Comparison of ENCODE assay signal across 18 cellular contexts in the genomic region with DNA sequence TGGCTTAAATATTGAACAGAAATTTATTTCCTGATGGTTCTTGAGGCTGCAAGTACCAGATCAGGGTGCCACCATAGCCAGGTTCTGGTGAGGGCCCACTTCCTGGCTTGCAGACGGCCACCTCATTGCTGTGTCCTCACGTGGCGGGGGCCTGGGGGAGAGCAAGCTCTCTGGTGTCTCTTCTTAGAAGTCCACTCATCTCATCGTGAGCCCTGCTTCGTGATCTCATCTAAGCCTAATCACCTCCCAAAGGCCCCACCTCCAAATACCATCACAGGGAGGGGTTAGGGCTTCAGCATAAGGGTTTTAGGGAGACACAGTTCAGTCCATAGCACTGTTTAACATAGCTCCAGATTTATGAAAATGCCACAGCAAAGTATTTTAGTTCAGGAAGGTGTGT.
DNase-seq lines count a peak whose midpoint lies in the region; ATAC-seq, FAIRE-seq and TF ChIP-seq lines count a peak whose summit lies in the region.
"Had no signal": no experiment of that assay in that cellular context is flagged by ENCODE, and none has a peak within 500 bp of the region (broad histone marks: within the 10 kb centered on the region; RNA-seq: fewer than 3 reads in every experiment).

No MANE protein-coding gene starts in this region.

- H3K79me2 ChIP-seq in K562 (ENCODE audit: control insufficient read depth, insufficient read depth, low read length) = no peaks in the 10 kb centered on the region

- no peak overlapping the region for H3K4me2 ChIP-seq in K562 (ENCODE audit: insufficient read depth, low read length)
- H3K4me2 ChIP-seq: BLaER1 treated with 17β-estradiol and CSF1 and Interleukin-3, amounts not matched to agents 10 nM and 100 nM had no signal

- no peak for DNase-seq in RWPE2 (ENCODE audit: low spot score)
- DNase-seq in K562 (ENCODE audit: extremely low read depth in 1 of 4, low spot score in 3 of 4) = no peak
- DNase-seq in mesenteric fat pad (ENCODE audit: low spot score) = peak; percentile 11
- DNase-seq in GM19240 (ENCODE audit: insufficient read length, low spot score) = no peak
- DNase-seq in COLO668 (lab: John Stamatoyannopoulos, UW; ENCODE audit: unreplicated experiment) = no peak
- DNase-seq in NCI-H446 (lab: John Stamatoyannopoulos, UW) = no peak
- no peak for DNase-seq in NAMALWA (ENCODE audit: low spot score)
- DNase-seq: ACHN; Calu3; CD4-positive, CD25-positive, alpha-beta regulatory T cell; DMS79; GM23248 had no signal

- CTCF ChIA-PET in K562 (lab: Yijun Ruan, JAX; ENCODE audit: low intra/inter-chr PET ratio) = no interaction called here

- TF ChIP-seq RAD21 in K562 (CRISPR knock-in tag; conservative IDR thresholded peaks at IDR 0.05 in 1 of 2, IDR thresholded peaks at IDR 0.05 in 1 of 2) = no peak

- no peak for TF ChIP-seq CTCF in RWPE2 (IDR thresholded peaks at IDR 0.05; ENCODE audit: poor library complexity, severe bottlenecking)
- TF ChIP-seq CTCF in K562 (IDR thresholded peaks at IDR 0.05 in 2 of 3, conservative IDR thresholded peaks at IDR 0.05 in 1 of 3; ENCODE audit: insufficient read depth in 2 of 3, low read depth in 1 of 3, low read length in 3 of 3) = no peak

- peaks cover 2% of the 10 kb centered on the region; the same call in 1 of the 2 replicates for H4K20me1 ChIP-seq in K562 (replicated peaks; ENCODE audit: control insufficient read depth, insufficient read depth, low read length)

- H3K27me3 ChIP-seq in RWPE2 (ENCODE audit: insufficient read depth, poor library complexity, severe bottlenecking) (no peaks in the 10 kb centered on the region), K562 (ENCODE audit: control insufficient read depth in 2 of 2, insufficient read depth in 2 of 2, low read length in 2 of 2) (peaks cover 6 to 38% of the 10 kb centered on the region in 2 experiments; a peak in 4 of 5 replicates)
- H3K27me3 ChIP-seq: BLaER1 treated with 17β-estradiol and CSF1 and Interleukin-3, amounts not matched to agents 10 nM and 100 nM had no signal

- H3K4me3 ChIP-seq in RWPE2 (ENCODE audit: severe bottlenecking) (no peak overlapping the region), K562 (no peak overlapping the region)
- H3K4me3 ChIP-seq: BLaER1 treated with 17β-estradiol and CSF1 and Interleukin-3, amounts not matched to agents 10 nM and 100 nM; GM12878; GM23248 had no signal

- POLR2A ChIA-PET in K562 (lab: Yijun Ruan, JAX) = interaction anchor here (0.5 to 1.5 kb wide), 3 partner anchors 9 to 349 kb away, joined by 3 to 4 read pairs (median 4); no protein-coding TSS in a partner anchor

- in situ Hi-C loops in K562 (cut with MboI) = no loop called here

- intact Hi-C loops in K562 (cut with micrococcal nuclease) = no loop called here

- TF ChIP-seq POLR2A in K562 (conservative IDR thresholded peaks at IDR 0.05) = no peak

- no peaks in the 10 kb centered on the region for H3K4me1 ChIP-seq in RWPE2 (ENCODE audit: insufficient read depth, poor library complexity, severe bottlenecking)
- H3K4me1 ChIP-seq in K562 (replicated peaks in 1 of 2; ENCODE audit: control insufficient read depth in 2 of 2, insufficient read depth in 2 of 2, low read length in 2 of 2) = peaks cover 0 to 3% of the 10 kb centered on the region in 2 experiments; a peak in 2 of 5 replicates

- no TSS peak for BruUV-seq in K562 (replicated peaks; lab: Mats Ljungman, UMichigan)

- H3K9me3 ChIP-seq in RWPE2 (ENCODE audit: severe bottlenecking) (no peaks in the 10 kb centered on the region), K562 (replicated peaks; ENCODE audit: control insufficient read depth, insufficient read depth, low read depth, low read length) (no peaks in the 10 kb centered on the region)

- ATAC-seq in RWPE2 (ENCODE audit: low read depth) = peak; percentile 67; the same call in 2 of the 3 replicates
- ATAC-seq in K562 = peak; percentile 38; the same call in 2 of the 3 replicates
- ATAC-seq in esophagus mucosa = peak; percentile 32
- ATAC-seq: GM12878, HCT116 had no signal

- FAIRE-seq in K562 (lab: Jason Lieb, UNC) = no peak
- FAIRE-seq: GM12878, GM18507, H54 had no signal

- no peak overlapping the region for H2AFZ ChIP-seq in K562 (ENCODE audit: low read depth, low read length)
- H2AFZ ChIP-seq: GM23248 had no signal

- no peak for TF ChIP-seq EP300 in K562 (IDR thresholded peaks at IDR 0.05; ENCODE audit: low read length)

- no peak overlapping the region for H3K27ac ChIP-seq in RWPE2 (ENCODE audit: poor library complexity, severe bottlenecking)
- H3K27ac ChIP-seq in K562 (ENCODE audit: extremely low read depth, low read depth, low read length) = no peak overlapping the region
- H3K27ac ChIP-seq: BLaER1 treated with 17β-estradiol and CSF1 and Interleukin-3, amounts not matched to agents 10 nM and 100 nM; GM23248 had no signal

- no peaks in the 10 kb centered on the region for H3K36me3 ChIP-seq in RWPE2 (ENCODE audit: low read depth)
- H3K36me3 ChIP-seq in K562 (ENCODE audit: control insufficient read depth, insufficient read depth, low read length) = no peaks in the 10 kb centered on the region

- H3K9me1 ChIP-seq in K562 (ENCODE audit: control insufficient read depth, insufficient read depth, low read length) = no peaks in the 10 kb centered on the region

- 14% methylated on average over 5 of the region's 5 CpGs for WGBS in K562 (ENCODE audit: insufficient coverage, low coverage, missing lambda C conversion rate)

- no peak overlapping the region for H3K9ac ChIP-seq in K562 (ENCODE audit: insufficient read depth in 1 of 2, low read depth in 2 of 2, low read length in 2 of 2)
- H3K9ac ChIP-seq: BLaER1 treated with 17β-estradiol and CSF1 and Interleukin-3, amounts not matched to agents 10 nM and 100 nM; GM23248 had no signal

TF ChIP-seq in K562, 482 proteins besides CTCF, POLR2A, EP300 and RAD21:
- TF ChIP-seq KLF1 (tag; IDR thresholded peaks at IDR 0.05) = 0 out of 2 replicates have a peak, but pooled peaks have one; percentile 22
- TF ChIP-seq ZNF146 (CRISPR knock-in tag; IDR thresholded peaks at IDR 0.05; ENCODE audit: unreplicated experiment) = no peak
